8 cellular contexts compared by ENCODE assay signal in genomic region chr12:56221233-56221756, GRCh38. TPM values are rescaled to one million over a fixed set of nuclear protein-coding genes. Genes with fewer than 3 reads are reported as not detected.
DNase-seq lines count a peak whose midpoint lies in the region; ATAC-seq and TF ChIP-seq lines count a peak whose summit lies in the region.

No MANE protein-coding gene starts in this region.

- DNase-seq in GM04503 (ENCODE audit: low read depth) (peak; percentile 62), RPMI7951 (ENCODE audit: low read depth) (peak; percentile 58), lung microvascular endothelial cell (ENCODE audit: low read depth in 2 of 2) (peak; percentile 22 to 48), NCI-H128 (lab: John Stamatoyannopoulos, UW; ENCODE audit: unreplicated experiment) (no peak)

- no peaks in the 10 kb centered on the region for H3K27me3 ChIP-seq in ectodermal cell (ENCODE audit: control insufficient read depth, insufficient read depth, low read length, poor library complexity, severe bottlenecking)
- H3K27me3 ChIP-seq in thymus (ENCODE audit: control insufficient read depth, insufficient read depth): no peaks in the 10 kb centered on the region

- H3K36me3 ChIP-seq in ectodermal cell (ENCODE audit: control insufficient read depth, insufficient read depth, low read length) (peaks cover 4% of the 10 kb centered on the region), thymus (ENCODE audit: control insufficient read depth, insufficient read depth) (peaks cover 4% of the 10 kb centered on the region)

- H3K4me1 ChIP-seq in ectodermal cell (ENCODE audit: control insufficient read depth, insufficient read depth, low read length) (peaks cover 4% of the 10 kb centered on the region), thymus (ENCODE audit: control insufficient read depth, insufficient read depth, low read length) (peaks cover 14% of the 10 kb centered on the region)

- H3K27ac ChIP-seq in 22Rv1: peak overlapping the region; percentile 98
- H3K27ac ChIP-seq in ectodermal cell (ENCODE audit: insufficient read depth, low read depth, low read length, poor library complexity, severe bottlenecking): peak overlapping the region; percentile 92
- H3K27ac ChIP-seq in thymus (ENCODE audit: low read depth): peak overlapping the region; percentile 98

- 0% methylated on average over 21 of the region's 21 CpGs for WGBS in ectodermal cell, 2 experiments
- WGBS in thymus: under 1% methylated on average over 21 of the region's 21 CpGs

- peak; percentile 18 for ATAC-seq in HG02884 (IDR thresholded peaks at IDR 0.05; ENCODE audit: unreplicated experiment)

- H3K9me3 ChIP-seq in ectodermal cell (ENCODE audit: control insufficient read depth, low read length) (no peaks in the 10 kb centered on the region), thymus (ENCODE audit: control insufficient read depth) (no peaks in the 10 kb centered on the region)

- H3K4me3 ChIP-seq in ectodermal cell (ENCODE audit: insufficient read depth, low read depth, low read length): peak overlapping the region; percentile 81
- H3K4me3 ChIP-seq in thymus (ENCODE audit: low read length): peak overlapping the region; percentile 74

- no peak for TF ChIP-seq CTCF in 22Rv1 (IDR thresholded peaks at IDR 0.05)

RNA-seq across cellular contexts. Expression of gene RNF41, which starts 0.4 kb away (rescaled TPM):
- total RNA-seq in RPMI7951 (2014; rRNA removed; shearing (Covaris generic)): 31.4 and 37.7 TPM in 2 replicates
- 44.9 TPM for polyA plus RNA-seq in ectodermal cell (2013, experiment 1 of 4)
- 52.1 TPM for polyA plus RNA-seq in ectodermal cell (2013, experiment 2 of 4)
- polyA plus RNA-seq in ectodermal cell (2013, experiment 3 of 4): 42.8 TPM
- 44.9 TPM for polyA plus RNA-seq in ectodermal cell (2013, experiment 4 of 4)
- total RNA-seq in lung microvascular endothelial cell: 42.5 and 73.0 TPM in 2 replicates
- polyA plus RNA-seq in thymus: 18.3 TPM

RNA-seq across cellular contexts. Expression of gene NABP2, which starts 2.8 kb away (rescaled TPM):
- total RNA-seq in RPMI7951 (2014; rRNA removed; shearing (Covaris generic)): 68.1 and 72.1 TPM in 2 replicates
- 52.9 TPM for polyA plus RNA-seq in ectodermal cell (2013, experiment 1 of 4)
- polyA plus RNA-seq in ectodermal cell (2013, experiment 2 of 4): 45.3 TPM
- polyA plus RNA-seq in ectodermal cell (2013, experiment 3 of 4): 41.9 TPM
- 45.6 TPM for polyA plus RNA-seq in ectodermal cell (2013, experiment 4 of 4)
- total RNA-seq in lung microvascular endothelial cell: 17.5 and 21.1 TPM in 2 replicates
- polyA plus RNA-seq in thymus: 16.0 TPM

RNA-seq across cellular contexts. Expression of gene SLC39A5, which starts 8.6 kb away (rescaled TPM):
- 0.36 TPM in 1 of 2 replicates, not detected in the other for total RNA-seq in RPMI7951 (2014; rRNA removed; shearing (Covaris generic))
- polyA plus RNA-seq in ectodermal cell (2013, experiment 1 of 4): not detected
- polyA plus RNA-seq in ectodermal cell (2013, experiment 2 of 4): 0.36 TPM
- polyA plus RNA-seq in ectodermal cell (2013, experiment 3 of 4): 0.64 TPM
- 0.53 TPM for polyA plus RNA-seq in ectodermal cell (2013, experiment 4 of 4)
- total RNA-seq in lung microvascular endothelial cell: not detected in 2 replicates
- 0.30 TPM for polyA plus RNA-seq in thymus

RNA-seq across cellular contexts. Expression of gene SMARCC2, which starts 32.0 kb away (rescaled TPM):
- total RNA-seq in RPMI7951 (2014; rRNA removed; shearing (Covaris generic)): 29.8 and 35.7 TPM in 2 replicates
- polyA plus RNA-seq in ectodermal cell (2013, experiment 1 of 4): 133 TPM
- 140 TPM for polyA plus RNA-seq in ectodermal cell (2013, experiment 2 of 4)
- 112 TPM for polyA plus RNA-seq in ectodermal cell (2013, experiment 3 of 4)
- polyA plus RNA-seq in ectodermal cell (2013, experiment 4 of 4): 120 TPM
- total RNA-seq in lung microvascular endothelial cell: 31.4 and 45.8 TPM in 2 replicates
- polyA plus RNA-seq in thymus: 25.9 TPM

RNA-seq across cellular contexts. Expression of gene ANKRD52, which starts 36.9 kb away (rescaled TPM):
- total RNA-seq in RPMI7951 (2014; rRNA removed; shearing (Covaris generic)): 8.7 and 10.6 TPM in 2 replicates
- 31.7 TPM for polyA plus RNA-seq in ectodermal cell (2013, experiment 1 of 4)
- polyA plus RNA-seq in ectodermal cell (2013, experiment 2 of 4): 29.3 TPM
- 21.5 TPM for polyA plus RNA-seq in ectodermal cell (2013, experiment 3 of 4)
- 23.9 TPM for polyA plus RNA-seq in ectodermal cell (2013, experiment 4 of 4)
- 8.3 and 10.7 TPM in 2 replicates for total RNA-seq in lung microvascular endothelial cell
- polyA plus RNA-seq in thymus: 7.9 TPM
